Comparison of ENCODE assay signal across 13 cellular contexts in genomic region chr5:75167345-75167744, GRCh38.
DNase-seq lines count a peak whose midpoint lies in the region; ATAC-seq, FAIRE-seq and TF ChIP-seq lines count a peak whose summit lies in the region.
"Had no signal": no experiment of that assay in that cellular context is flagged by ENCODE, and none has a peak within 500 bp of the region (broad histone marks: within the 10 kb centered on the region; RNA-seq: fewer than 3 reads in every experiment).

No MANE protein-coding gene starts in this region.

- H3K9me3 ChIP-seq in neural progenitor cell (ENCODE audit: low read depth), result no peaks in the 10 kb centered on the region

- H3K4me3 Mint-ChIP-seq in neural progenitor cell, result no peak overlapping the region
- H3K4me3 Mint-ChIP-seq: T-helper 1 cell treated with Interleukin-12 subunit alpha and Interleukin-12 subunit beta and Interleukin-4 antibody, amounts not matched to agents 30 μg/mL and 1 μg/mL, for 36 hours had no signal

- no peaks in the 10 kb centered on the region for H4K20me1 ChIP-seq in neural progenitor cell (ENCODE audit: low read depth)

- H3K27me3 ChIP-seq in bronchial epithelial cell (ENCODE audit: control insufficient read depth, insufficient read depth, low read length) (no peaks in the 10 kb centered on the region), neural progenitor cell (no peaks in the 10 kb centered on the region)

- TF ChIP-seq CTCF in LNCaP clone FGC (IDR thresholded peaks at IDR 0.05; ENCODE audit: control insufficient read depth, extremely low read depth, insufficient read depth), result 0 out of 2 replicates have a peak, but pooled peaks have one; percentile 16
- peak; percentile 14 for TF ChIP-seq CTCF in bronchial epithelial cell (IDR thresholded peaks at IDR 0.05; ENCODE audit: insufficient read depth, low read length, severe bottlenecking)
- peak; percentile 53 for TF ChIP-seq CTCF in neural progenitor cell (IDR thresholded peaks at IDR 0.05)
- no peak for TF ChIP-seq CTCF in coronary artery (IDR thresholded peaks at IDR 0.05)

- H3K36me3 ChIP-seq in bronchial epithelial cell (ENCODE audit: control insufficient read depth, insufficient read depth, low read length) (no peaks in the 10 kb centered on the region), neural progenitor cell (no peaks in the 10 kb centered on the region)

- no peaks in the 10 kb centered on the region for H3F3A ChIP-seq in neural progenitor cell (ENCODE audit: low read depth)

- H3K27ac Mint-ChIP-seq in neural progenitor cell, result no peak overlapping the region
- H3K27ac Mint-ChIP-seq: T-helper 1 cell treated with Interleukin-12 subunit alpha and Interleukin-12 subunit beta and Interleukin-4 antibody, amounts not matched to agents 30 μg/mL and 1 μg/mL, for 36 hours had no signal

- no peak overlapping the region for H3K9ac ChIP-seq in neural progenitor cell

- H3K9me3 Mint-ChIP-seq in neural progenitor cell, result peaks cover 5% of the 10 kb centered on the region

- FAIRE-seq in bronchial epithelial cell (lab: Jason Lieb, UNC), result peak; percentile 68
- FAIRE-seq: frontal cortex had no signal

- H3K27ac ChIP-seq in neural progenitor cell (no peak overlapping the region), coronary artery (no peak overlapping the region)
- H3K27ac ChIP-seq: 22Rv1 had no signal

- H3K4me1 Mint-ChIP-seq in neural progenitor cell, result peaks cover 24% of the 10 kb centered on the region

- no peaks in the 10 kb centered on the region for H3K36me3 Mint-ChIP-seq in neural progenitor cell

- H3K27me3 Mint-ChIP-seq in neural progenitor cell (ENCODE audit: insufficient read depth, low read depth), result no peaks in the 10 kb centered on the region

- no peak overlapping the region for H3K4me3 ChIP-seq in LNCaP clone FGC (ENCODE audit: low read depth, low read length)
- no peak overlapping the region for H3K4me3 ChIP-seq in bronchial epithelial cell (ENCODE audit: low read depth, low read length)
- no peak overlapping the region for H3K4me3 ChIP-seq in neural progenitor cell
- H3K4me3 ChIP-seq in coronary artery, result no peak overlapping the region

- no peaks in the 10 kb centered on the region for H3K79me2 ChIP-seq in neural progenitor cell (ENCODE audit: low read depth)

- no peak overlapping the region for H3K4me2 ChIP-seq in neural progenitor cell

- peak; percentile 36 for DNase-seq in DMS 273 (lab: John Stamatoyannopoulos, UW; ENCODE audit: unreplicated experiment)
- DNase-seq in DMS 273 treated with DMSO at 0.1 percent for 48 hours (lab: John Stamatoyannopoulos, UW), result no peak
- no peak for DNase-seq in LNCaP clone FGC (ENCODE audit: low read depth)
- DNase-seq in bronchial epithelial cell (ENCODE audit: low read depth), result no peak
- peak; percentile 21 for DNase-seq in neural progenitor cell (ENCODE audit: low spot score)
- DNase-seq in GM19238 (ENCODE audit: insufficient read length, low spot score), result no peak
- no peak for DNase-seq in coronary artery (ENCODE audit: low spot score)
- DNase-seq: activated CD8-positive, alpha-beta memory T cell treated with anti-CD3 and anti-CD28 coated beads, Interleukin-2, amount 50 U/mL, for 48 hours; NCI-H524 treated with DMSO at 0.1 percent for 48 hours had no signal

- no peak for ATAC-seq in HG03175 (IDR thresholded peaks at IDR 0.05; ENCODE audit: unreplicated experiment)

- peak overlapping the region; percentile 62 for H2AFZ ChIP-seq in neural progenitor cell (replicated peaks)

- no peaks in the 10 kb centered on the region for H3K4me1 ChIP-seq in neural progenitor cell

Comparison
In these comparisons a context has a peak if more than half of its experiments do, and no peak if none do; other contexts are left out.
1. DNase-seq: peak in DMS 273 (single experiment) and neural progenitor cell (single experiment); none in DMS 273 treated with DMSO at 0.1 percent for 48 hours (single experiment), LNCaP clone FGC (single experiment), bronchial epithelial cell (single experiment), GM19238 (single experiment) and coronary artery (single experiment).